ENCODE assay signal across 1 cellular context in genomic region chr2:176157499-176158305, GRCh38.
TF ChIP-seq lines count a peak whose summit lies in the region.

No MANE protein-coding gene starts in this region.

TF ChIP-seq in H1, 55 proteins besides CTCF, POLR2A, EP300 and RAD21 (continued from another document):
- TF ChIP-seq E2F6 (IDR thresholded peaks at IDR 0.05) (0 out of 2 replicates have a peak, but pooled peaks have one; percentile 12), RNF2 (IDR thresholded peaks at IDR 0.05; ENCODE audit: borderline replicate concordance, low read depth, low read length, missing control alignments, poor library complexity, severe bottlenecking) (peak; percentile 99), SUZ12 (IDR thresholded peaks at IDR 0.05; ENCODE audit: low read length) (peak; percentile 100)
- TF ChIP-seq, protein P1, sequence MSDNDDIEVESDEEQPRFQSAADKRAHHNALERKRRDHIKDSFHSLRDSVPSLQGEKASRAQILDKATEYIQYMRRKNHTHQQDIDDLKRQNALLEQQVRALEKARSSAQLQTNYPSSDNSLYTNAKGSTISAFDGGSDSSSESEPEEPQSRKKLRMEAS (IDR thresholded peaks at IDR 0.05), result peak; percentile 41
